ENCODE assay signal across 1 cellular context in genomic region chr19:17243854-17244617, GRCh38.
TF ChIP-seq lines count a peak whose summit lies in the region.

No MANE protein-coding gene starts in this region.

TF ChIP-seq in HepG2, 621 proteins besides CTCF, POLR2A, EP300 and RAD21 (continued from another document):
- TF ChIP-seq ZNF782 (CRISPR knock-in tag; IDR thresholded peaks at IDR 0.05; ENCODE audit: borderline replicate concordance) (peak; percentile 11; the same call in 1 of the 2 replicates), SMAD1 (CRISPR knock-in tag; IDR thresholded peaks at IDR 0.05; ENCODE audit: borderline replicate concordance, low read depth) (no peak), HOXA5 (CRISPR knock-in tag; IDR thresholded peaks at IDR 0.05) (0 out of 2 replicates have a peak, but pooled peaks have one; percentile 67), KDM6A (CRISPR knock-in tag; IDR thresholded peaks at IDR 0.05; ENCODE audit: low read depth) (0 out of 2 replicates have a peak, but pooled peaks have one; percentile 53), ZFP1 (CRISPR knock-in tag; IDR thresholded peaks at IDR 0.05) (no peak), ZNF574 (CRISPR knock-in tag; IDR thresholded peaks at IDR 0.05) (peak; percentile 70), KDM2A (CRISPR knock-in tag; IDR thresholded peaks at IDR 0.05; ENCODE audit: borderline replicate concordance, low read depth) (peak; percentile 86)
